8 cellular contexts compared by ENCODE assay signal in genomic region chr1:27959792-27960603, GRCh38. TPM values are rescaled to one million over a fixed set of nuclear protein-coding genes. Genes with fewer than 3 reads are reported as not detected.
A peak's percentile ranks its signal among the peaks of the same experiment; 100 is the strongest.
DNase-seq lines count a peak whose midpoint lies in the region; ATAC-seq, FAIRE-seq and TF ChIP-seq lines count a peak whose summit lies in the region.

XKR8 (plus strand) TSS chr1:27959973; CDS start chr1:27960070, 97 bp downstream.

- H2AFZ ChIP-seq in mesenchymal stem cell (ENCODE audit: low read depth, low read length): peak within 1 kb of the TSS; percentile 95

- peaks cover 21% of the 10 kb centered on the region for H3K36me3 Mint-ChIP-seq in effector memory CD8-positive, alpha-beta T cell (ENCODE audit: insufficient read depth)

- H3K23ac ChIP-seq in mesenchymal stem cell (ENCODE audit: low read length in 2 of 2): peak within 1 kb of the TSS; percentile 3 to 61

- peaks cover 19 to 20% of the 10 kb centered on the region in 2 donors for H3K4me1 Mint-ChIP-seq in effector memory CD8-positive, alpha-beta T cell (ENCODE audit: low read depth in 2 of 2)

- peaks cover 25% of the 10 kb centered on the region for H3K4me1 ChIP-seq in mesenchymal stem cell (ENCODE audit: control insufficient read depth, insufficient read depth, low read depth, low read length)

- TF ChIP-seq POLR2A in GM12892 (IDR thresholded peaks at IDR 0.05; ENCODE audit: low read depth, low read length): peak; percentile 63; the same call in 1 of the 2 replicates

- peaks cover 13% of the 10 kb centered on the region for H3K79me1 ChIP-seq in mesenchymal stem cell (replicated peaks; ENCODE audit: low read length, poor library complexity, severe bottlenecking)

- H3K27ac ChIP-seq in mesenchymal stem cell (ENCODE audit: low read length, poor library complexity, severe bottlenecking): peak within 1 kb of the TSS; percentile 90

- FAIRE-seq in GM12892 (lab: Jason Lieb, UNC): peak; percentile 91

- peak within 1 kb of the TSS; percentile 83 to 92 for H3K4me3 ChIP-seq in mesenchymal stem cell (ENCODE audit: insufficient read depth in 1 of 2, low read depth in 1 of 2, low read length in 2 of 2)

- H3K18ac ChIP-seq in mesenchymal stem cell (ENCODE audit: low read depth in 1 of 2, low read length in 2 of 2): peak within 1 kb of the TSS; percentile 96 to 97

- DNase-seq in GM12892 (ENCODE audit: insufficient read length) (peak; percentile 99), NCI-H2171 treated with DMSO at 0.1 percent for 48 hours (lab: John Stamatoyannopoulos, UW) (peak; percentile 80), mesenchymal stem cell (peak; percentile 80), SHP77 (lab: John Stamatoyannopoulos, UW) (no peak)
- peak; percentile 93 for DNase-seq in activated CD8-positive, alpha-beta memory T cell treated with anti-CD3 and anti-CD28 coated beads for 24 hours
- peak; percentile 73 to 80 (median 80) for DNase-seq in effector memory CD8-positive, alpha-beta T cell
- DNase-seq in stimulated activated CD8-positive, alpha-beta memory T cell treated with anti-CD3 and anti-CD28 coated beads, Interleukin-15, amount 100 ng/mL, for 4 hours (ENCODE audit: low read depth in 2 of 2): peak; percentile 69 to 73

- H2BK15ac ChIP-seq in mesenchymal stem cell (ENCODE audit: low read depth, poor library complexity, severe bottlenecking): peak within 1 kb of the TSS; percentile 99

- peak within 1 kb of the TSS; percentile 83 for H3K4me3 Mint-ChIP-seq in effector memory CD8-positive, alpha-beta T cell

- H3K4ac ChIP-seq in mesenchymal stem cell (ENCODE audit: low read depth in 1 of 2, low read length in 2 of 2): peak within 1 kb of the TSS; percentile 83 to 98

- H3K36me3 ChIP-seq in mesenchymal stem cell (ENCODE audit: control insufficient read depth in 1 of 2, insufficient read depth in 2 of 2, low read depth in 1 of 2, low read length in 2 of 2): peaks cover 18 to 20% of the 10 kb centered on the region in 2 experiments

- peak within 1 kb of the TSS; percentile 98 for H4K91ac ChIP-seq in mesenchymal stem cell (ENCODE audit: low read length)

- peaks cover 5 to 18% of the 10 kb centered on the region in 2 donors for H3K27me3 Mint-ChIP-seq in effector memory CD8-positive, alpha-beta T cell

- peak; percentile 91 for ATAC-seq in HG02852 (IDR thresholded peaks at IDR 0.05; ENCODE audit: unreplicated experiment)
- ATAC-seq in effector memory CD8-positive, alpha-beta T cell (replicated peaks): peak; percentile 97

- no peaks in the 10 kb centered on the region for H3K9me3 Mint-ChIP-seq in effector memory CD8-positive, alpha-beta T cell

- H3K9ac ChIP-seq in mesenchymal stem cell (ENCODE audit: low read length): peak within 1 kb of the TSS; percentile 95

- peak within 1 kb of the TSS; percentile 79 to 89 for H3K27ac Mint-ChIP-seq in effector memory CD8-positive, alpha-beta T cell

- peaks cover 4 to 8% of the 10 kb centered on the region in 2 experiments for H3K27me3 ChIP-seq in mesenchymal stem cell (ENCODE audit: control insufficient read depth in 1 of 2, insufficient read depth in 1 of 2, low read length in 2 of 2)

- H2BK5ac ChIP-seq in mesenchymal stem cell (ENCODE audit: low read depth, low read length, poor library complexity, severe bottlenecking): peak within 1 kb of the TSS; percentile 85

- H2BK12ac ChIP-seq in mesenchymal stem cell (ENCODE audit: low read length in 2 of 2): peak within 1 kb of the TSS; percentile 49 to 59

- WGBS in mesenchymal stem cell: 7% methylated on average over 56 of the region's 68 CpGs

- H3K9me3 ChIP-seq in mesenchymal stem cell (ENCODE audit: control insufficient read depth, low read length): no peaks in the 10 kb centered on the region

- H2BK120ac ChIP-seq in mesenchymal stem cell (ENCODE audit: low read depth, low read length): peak within 1 kb of the TSS; percentile 58

- peak within 1 kb of the TSS; percentile 97 for H4K8ac ChIP-seq in mesenchymal stem cell (ENCODE audit: low read length)

- peak within 1 kb of the TSS; percentile 53 for H2AK5ac ChIP-seq in mesenchymal stem cell (ENCODE audit: low read length, severe bottlenecking)

- peak within 1 kb of the TSS; percentile 96 for H3K4me2 ChIP-seq in mesenchymal stem cell (ENCODE audit: low read length, poor library complexity, severe bottlenecking)

- H3K14ac ChIP-seq in mesenchymal stem cell (ENCODE audit: low read length in 2 of 2): peak within 1 kb of the TSS in 1 of 2 experiments; percentile 97

RNA-seq across cellular contexts. Expression of gene XKR8, which starts in this region (rescaled TPM):
- polyA plus RNA-seq in GM12892 (2012; ENCODE audit: missing spikeins): 2.0 TPM
- 12.0 TPM for polyA plus RNA-seq in mesenchymal stem cell (2013, experiment 1 of 2)
- polyA plus RNA-seq in mesenchymal stem cell (2013, experiment 2 of 2): 12.6 TPM

Comparison
In these comparisons a context has a peak if more than half of its experiments do, and no peak if none do; other contexts are left out.
1. DNase-seq: peak in GM12892 (single experiment), NCI-H2171 treated with DMSO at 0.1 percent for 48 hours (single experiment), activated CD8-positive, alpha-beta memory T cell treated with anti-CD3 and anti-CD28 coated beads for 24 hours (single experiment), effector memory CD8-positive, alpha-beta T cell (3 of 3), mesenchymal stem cell (single experiment) and stimulated activated CD8-positive, alpha-beta memory T cell treated with anti-CD3 and anti-CD28 coated beads, Interleukin-15, amount 100 ng/mL, for 4 hours (2 of 2); none in SHP77 (0 of 2).